ENCODE assay signal across 17 cellular contexts in genomic region chr15:29018406-29018805, GRCh38.
DNase-seq lines count a peak whose midpoint lies in the region; ATAC-seq and TF ChIP-seq lines count a peak whose summit lies in the region.
"Had no signal": no experiment of that assay in that cellular context is flagged by ENCODE, and none has a peak within 500 bp of the region (broad histone marks: within the 10 kb centered on the region; RNA-seq: fewer than 3 reads in every experiment).

No MANE protein-coding gene starts in this region.

- no peaks in the 10 kb centered on the region for H3K9me3 Mint-ChIP-seq in activated naive CD8-positive, alpha-beta T cell treated with anti-CD3 and anti-CD28 coated beads for 36 hours
- H3K9me3 Mint-ChIP-seq: activated naive CD4-positive, alpha-beta T cell treated with anti-CD3 and anti-CD28 coated beads, Interleukin-2, amount 50 U/mL, for 24 hours; CD8-positive, alpha-beta T cell; stimulated activated naive CD8-positive, alpha-beta T cell treated with anti-CD3 and anti-CD28 coated beads, Interleukin-15, amount 100 ng/mL, for 72 hours had no signal

- RAD21 ChIA-PET in HCT116 (lab: Charles Lee; ENCODE audit: low non-redundant PET in 1 of 2, low total read pairs in 2 of 2, uncharacterized antibody in 2 of 2, unreplicated experiment in 2 of 2) = no interaction called here

- no peak for TF ChIP-seq EP300 in suprapubic skin (IDR thresholded peaks at IDR 0.05)

- no peak overlapping the region for H3K9ac ChIP-seq in HCT116 (ENCODE audit: low read length)
- H3K9ac ChIP-seq: SK-N-SH had no signal

- H3K27me3 Mint-ChIP-seq in activated naive CD8-positive, alpha-beta T cell treated with anti-CD3 and anti-CD28 coated beads for 36 hours = no peaks in the 10 kb centered on the region
- H3K27me3 Mint-ChIP-seq: activated naive CD4-positive, alpha-beta T cell treated with anti-CD3 and anti-CD28 coated beads, Interleukin-2, amount 50 U/mL, for 24 hours; stimulated activated naive CD8-positive, alpha-beta T cell treated with anti-CD3 and anti-CD28 coated beads, Interleukin-15, amount 100 ng/mL, for 72 hours had no signal

- H3K27me3 ChIP-seq in HCT116 (ENCODE audit: insufficient read depth, low read length) (no peaks in the 10 kb centered on the region), suprapubic skin (no peaks in the 10 kb centered on the region)
- H3K27me3 ChIP-seq: esophagus muscularis mucosa, neutrophil had no signal

- CTCF ChIA-PET in HCT116 (lab: Charles Lee) = no interaction called here

- TF ChIP-seq POLR2A in HCT116 (IDR thresholded peaks at IDR 0.05; ENCODE audit: borderline replicate concordance, extremely low read depth, insufficient read depth, insufficient read length) (no peak), suprapubic skin (IDR thresholded peaks at IDR 0.05) (no peak)

- 0 out of 2 replicates have a peak, but pooled peaks have one; percentile 21 for TF ChIP-seq RAD21 in HCT116 (IDR thresholded peaks at IDR 0.05; ENCODE audit: low read depth)

- POLR2A ChIA-PET in HCT116 (lab: Charles Lee) = no interaction called here

- H3K4me1 Mint-ChIP-seq in activated naive CD8-positive, alpha-beta T cell treated with anti-CD3 and anti-CD28 coated beads for 36 hours = peaks cover 40% of the 10 kb centered on the region

- no peak overlapping the region for H2AFZ ChIP-seq in HCT116 (ENCODE audit: low read depth, low read length, poor library complexity, severe bottlenecking)

- H3K4me2 ChIP-seq in HCT116 (ENCODE audit: low read length) = no peak overlapping the region
- H3K4me2 ChIP-seq: SK-N-SH had no signal

- DNase-seq in COLO668 (lab: John Stamatoyannopoulos, UW; ENCODE audit: unreplicated experiment) = peak; percentile 45
- no peak for DNase-seq in HCT116 (ENCODE audit: low read depth, low spot score)
- no peak for DNase-seq in activated naive CD8-positive, alpha-beta T cell treated with anti-CD3 and anti-CD28 coated beads for 36 hours
- peak; percentile 41 for DNase-seq in kidney tubule cell (ENCODE audit: low spot score)
- DNase-seq in suprapubic skin (ENCODE audit: low spot score in 2 of 2) = no peak
- DNase-seq: activated CD8-positive, alpha-beta memory T cell treated with anti-CD3 and anti-CD28 coated beads, Interleukin-2, amount 50 U/mL, for 4 hours; lower lobe of right lung; NCI-H1092; SK-N-SH; stimulated activated naive CD8-positive, alpha-beta T cell treated with anti-CD3 and anti-CD28 coated beads, Interleukin-15, amount 100 ng/mL, for 72 hours had no signal

- intact Hi-C loops in HCT116 (cut with micrococcal nuclease) = no loop called here

- ATAC-seq in HCT116 = peak; percentile 97
- ATAC-seq in GM18870 (IDR thresholded peaks at IDR 0.05; ENCODE audit: unreplicated experiment) = no peak
- ATAC-seq in GM18909 (IDR thresholded peaks at IDR 0.05; ENCODE audit: poor library complexity, unreplicated experiment) = no peak
- ATAC-seq: CD8-positive, alpha-beta T cell; lower lobe of right lung; stimulated activated naive CD8-positive, alpha-beta T cell treated with anti-CD3 and anti-CD28 coated beads, Interleukin-15, amount 100 ng/mL, for 72 hours had no signal

- H3K4me1 ChIP-seq in HCT116 (ENCODE audit: control insufficient read depth in 1 of 2, insufficient read depth in 2 of 2, low read length in 2 of 2) (peaks cover 11% of the 10 kb centered on the region in 2 experiments), suprapubic skin (no peaks in the 10 kb centered on the region)
- H3K4me1 ChIP-seq: lower lobe of right lung had no signal

- H3K27ac ChIP-seq in HCT116 (ENCODE audit: low read depth, low read length) = no peak overlapping the region
- H3K27ac ChIP-seq in suprapubic skin = no peak overlapping the region
- H3K27ac ChIP-seq: esophagus muscularis mucosa, lower lobe of right lung, neutrophil, skin epidermis had no signal

- TF ChIP-seq CTCF in HCT116 (IDR thresholded peaks at IDR 0.05 in 2 of 3, conservative IDR thresholded peaks at IDR 0.05 in 1 of 3; ENCODE audit: borderline replicate concordance in 1 of 3, insufficient read depth in 1 of 3, low read depth in 2 of 3, low read length in 2 of 3) (peak in 2 of 3 experiments; percentile 49 to 65; a peak in 4 of 6 replicates), suprapubic skin (IDR thresholded peaks at IDR 0.05) (no peak)

- H3K9me2 ChIP-seq in HCT116 (ENCODE audit: insufficient read depth) = no peaks in the 10 kb centered on the region
- H3K9me2 ChIP-seq: SK-N-SH had no signal

- no TSS peak for BruUV-seq in HCT116 (replicated peaks; lab: Mats Ljungman, UMichigan)

- H3K4me3 ChIP-seq in HCT116 (replicated peaks in 1 of 2; ENCODE audit: low read depth in 1 of 2, low read length in 2 of 2) (no peak overlapping the region), suprapubic skin (no peak overlapping the region)
- H3K4me3 ChIP-seq: esophagus muscularis mucosa, lower lobe of right lung, skin epidermis had no signal

- H3K27ac Mint-ChIP-seq in activated naive CD8-positive, alpha-beta T cell treated with anti-CD3 and anti-CD28 coated beads for 36 hours = peak overlapping the region; percentile 68
- H3K27ac Mint-ChIP-seq: activated naive CD4-positive, alpha-beta T cell treated with anti-CD3 and anti-CD28 coated beads, Interleukin-2, amount 50 U/mL, for 24 hours had no signal

- no peak overlapping the region for H3K4me3 Mint-ChIP-seq in activated naive CD8-positive, alpha-beta T cell treated with anti-CD3 and anti-CD28 coated beads for 36 hours
- H3K4me3 Mint-ChIP-seq: activated naive CD4-positive, alpha-beta T cell treated with anti-CD3 and anti-CD28 coated beads, Interleukin-2, amount 50 U/mL, for 24 hours; CD8-positive, alpha-beta T cell; stimulated activated naive CD8-positive, alpha-beta T cell treated with anti-CD3 and anti-CD28 coated beads, Interleukin-15, amount 100 ng/mL, for 72 hours had no signal

- H3K36me3 ChIP-seq in HCT116 (ENCODE audit: control insufficient read depth in 1 of 2, insufficient read depth in 2 of 2, low read length in 2 of 2) (no peaks in the 10 kb centered on the region), suprapubic skin (no peaks in the 10 kb centered on the region)
- H3K36me3 ChIP-seq: esophagus muscularis mucosa, lower lobe of right lung, neutrophil had no signal

- 27% methylated on average over 1 of the region's 1 CpG for WGBS in suprapubic skin

- peaks cover 11% of the 10 kb centered on the region for H3K36me3 Mint-ChIP-seq in activated naive CD8-positive, alpha-beta T cell treated with anti-CD3 and anti-CD28 coated beads for 36 hours

- no peaks in the 10 kb centered on the region for H3K79me2 ChIP-seq in HCT116 (ENCODE audit: insufficient read depth, low read length)

- H4K20me1 ChIP-seq in HCT116 (ENCODE audit: insufficient read depth) = no peaks in the 10 kb centered on the region

- H3K9me3 ChIP-seq in HCT116 (ENCODE audit: control insufficient read depth in 1 of 2, insufficient read depth in 1 of 2, low read depth in 1 of 2, low read length in 2 of 2) = no peaks in the 10 kb centered on the region
- no peaks in the 10 kb centered on the region for H3K9me3 ChIP-seq in suprapubic skin
- H3K9me3 ChIP-seq: esophagus muscularis mucosa, lower lobe of right lung, neutrophil, SK-N-SH had no signal

TF ChIP-seq in HCT116, 20 proteins besides CTCF, POLR2A, EP300 and RAD21:
- TF ChIP-seq EZH2 (IDR thresholded peaks at IDR 0.05) (no peak), SRF (IDR thresholded peaks at IDR 0.05; ENCODE audit: low read depth) (no peak), ELF1 (IDR thresholded peaks at IDR 0.05; ENCODE audit: borderline replicate concordance, low read depth) (no peak), JUND (IDR thresholded peaks at IDR 0.05) (no peak)

Comparison
In these comparisons a context has a peak if more than half of its experiments do, and no peak if none do; other contexts are left out.
1. DNase-seq: peak in COLO668 (single experiment) and kidney tubule cell (single experiment); none in HCT116 (single experiment), activated naive CD8-positive, alpha-beta T cell treated with anti-CD3 and anti-CD28 coated beads for 36 hours (single experiment) and suprapubic skin (0 of 2).
2. CTCF ChIP-seq: peak in HCT116 (2 of 3); none in suprapubic skin (0 of 2).